ENCODE assay signal across 25 cellular contexts in the genomic region with DNA sequence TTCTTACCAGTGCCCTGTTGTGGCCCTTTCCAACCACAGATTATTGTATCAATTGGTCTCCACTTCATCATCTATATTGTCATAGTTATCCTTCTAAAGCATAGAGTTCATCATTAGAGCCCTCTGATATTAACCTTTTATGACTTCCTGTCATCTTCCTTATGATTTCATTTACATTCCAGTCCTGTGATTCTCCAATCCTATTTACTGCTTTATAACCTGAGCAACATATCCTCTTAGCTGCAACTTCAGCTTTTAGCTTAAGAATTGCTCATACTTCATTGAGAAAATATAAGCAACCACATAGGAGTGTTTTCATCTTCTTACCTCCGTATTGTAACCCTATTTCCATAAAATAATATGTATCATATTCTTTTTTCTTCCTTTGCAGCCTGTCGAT.
"Had no signal": no experiment of that assay in that cellular context is flagged by ENCODE, and none has a peak within 500 bp of the region (broad histone marks: within the 10 kb centered on the region; RNA-seq: fewer than 3 reads in every experiment).

No MANE protein-coding gene starts in this region.

- H3K4me1 Mint-ChIP-seq: memory B cell; naive thymus-derived CD4-positive, alpha-beta T cell; stimulated activated naive B cell treated with anti-CD40 and anti-IgM and Interleukin-4, amounts not matched to agents 10 μg/mL and 1 μg/mL and 100 μg/mL, for 72 hours had no signal

- H3K27me3 Mint-ChIP-seq: memory B cell; naive thymus-derived CD4-positive, alpha-beta T cell; natural killer cell treated with Interleukin-12 subunit alpha and Interleukin-12 subunit beta and Interleukin-15 and Interleukin-18, amount 100 ng/mL, for 72 hours; progenitor cell of endocrine pancreas; stimulated activated naive B cell treated with anti-CD40 and anti-IgM and Interleukin-4, amounts not matched to agents 10 μg/mL and 1 μg/mL and 100 μg/mL, for 72 hours had no signal

- H3K27me3 ChIP-seq: ovary, right atrium auricular region, right lobe of liver, stomach, testis, thyroid gland, transverse colon, upper lobe of right lung had no signal

- H3K36me3 ChIP-seq: left ventricle myocardium inferior, ovary, right atrium auricular region, right lobe of liver, stomach, thyroid gland, transverse colon, upper lobe of right lung had no signal

- H3K36me3 Mint-ChIP-seq: memory B cell; naive thymus-derived CD4-positive, alpha-beta T cell; natural killer cell treated with Interleukin-12 subunit alpha and Interleukin-12 subunit beta and Interleukin-15 and Interleukin-18, amount 100 ng/mL, for 72 hours; stimulated activated naive B cell treated with anti-CD40 and anti-IgM and Interleukin-4, amounts not matched to agents 10 μg/mL and 1 μg/mL and 100 μg/mL, for 72 hours had no signal

- ATAC-seq: mucosa of descending colon; naive thymus-derived CD4-positive, alpha-beta T cell; natural killer cell treated with Interleukin-12 subunit alpha and Interleukin-12 subunit beta and Interleukin-15 and Interleukin-18, amount 100 ng/mL, for 72 hours; right lobe of liver; stimulated activated naive B cell treated with anti-CD40 and anti-IgM and Interleukin-4, amounts not matched to agents 10 μg/mL and 1 μg/mL and 100 μg/mL, for 72 hours; stimulated activated naive CD8-positive, alpha-beta T cell treated with anti-CD3 and anti-CD28 coated beads, Interleukin-15, Interleukin-2, amounts not matched to agents 100 U/mL and 50 U/mL, for 24 hours; upper lobe of right lung had no signal

- H3K4me3 Mint-ChIP-seq: memory B cell; naive thymus-derived CD4-positive, alpha-beta T cell; natural killer cell treated with Interleukin-12 subunit alpha and Interleukin-12 subunit beta and Interleukin-15 and Interleukin-18, amount 100 ng/mL, for 72 hours; stimulated activated naive B cell treated with anti-CD40 and anti-IgM and Interleukin-4, amounts not matched to agents 10 μg/mL and 1 μg/mL and 100 μg/mL, for 72 hours had no signal

- H3K4me1 ChIP-seq: left ventricle myocardium inferior, right atrium auricular region, right lobe of liver, stomach, testis, thyroid gland, transverse colon, upper lobe of right lung had no signal

- H3K27ac ChIP-seq: left ventricle myocardium inferior, ovary, right atrium auricular region, right lobe of liver, stomach, testis, thyroid gland, transverse colon, upper lobe of right lung had no signal

- H3K9me3 Mint-ChIP-seq: natural killer cell treated with Interleukin-12 subunit alpha and Interleukin-12 subunit beta and Interleukin-15 and Interleukin-18, amount 100 ng/mL, for 72 hours; stimulated activated naive B cell treated with anti-CD40 and anti-IgM and Interleukin-4, amounts not matched to agents 10 μg/mL and 1 μg/mL and 100 μg/mL, for 72 hours had no signal

- H3K27ac Mint-ChIP-seq: memory B cell; naive thymus-derived CD4-positive, alpha-beta T cell; natural killer cell treated with Interleukin-12 subunit alpha and Interleukin-12 subunit beta and Interleukin-15 and Interleukin-18, amount 100 ng/mL, for 72 hours; progenitor cell of endocrine pancreas; stimulated activated naive B cell treated with anti-CD40 and anti-IgM and Interleukin-4, amounts not matched to agents 10 μg/mL and 1 μg/mL and 100 μg/mL, for 72 hours had no signal

- FAIRE-seq: urothelium cell line had no signal

- H3K9me3 ChIP-seq: mucosa of descending colon, ovary, right lobe of liver, testis, thyroid gland, transverse colon, upper lobe of right lung had no signal

- DNase-seq: hippocampal formation; kidney; left ventricle myocardium inferior; midbrain; mucosa of descending colon; naive thymus-derived CD4-positive, alpha-beta T cell; ovary; right lobe of liver; stimulated activated CD4-positive, alpha-beta T cell treated with anti-CD3 and anti-CD28 coated beads, Interleukin-12 subunit alpha, Interleukin-12 subunit beta, amount 100 ng/mL, for 4 hours; stimulated activated CD4-positive, alpha-beta T cell treated with anti-CD3 and anti-CD28 coated beads, Interleukin-15, amount 100 ng/mL, for 24 hours; stimulated activated CD4-positive, alpha-beta T cell treated with anti-CD3 and anti-CD28 coated beads, Interleukin-2, amount 100 ng/mL, for 24 hours; stimulated activated CD4-positive, alpha-beta T cell treated with anti-CD3 and anti-CD28 coated beads, Interleukin-4, amount 100 ng/mL, for 1 hour; stimulated activated naive B cell treated with anti-CD40 and anti-IgM and Interleukin-4, amounts not matched to agents 10 μg/mL and 1 μg/mL and 100 μg/mL, for 72 hours; stimulated activated naive CD8-positive, alpha-beta T cell treated with anti-CD3 and anti-CD28 coated beads, Interleukin-15, Interleukin-2, amounts not matched to agents 100 U/mL and 50 U/mL, for 24 hours; stomach; testis; thyroid gland; transverse colon; upper lobe of right lung had no signal

- H3K4me3 ChIP-seq: left ventricle myocardium inferior, lung, mucosa of descending colon, ovary, right atrium auricular region, right lobe of liver, stomach, testis, thyroid gland, transverse colon, upper lobe of right lung had no signal
